ENCODE assay signal across 22 cellular contexts in genomic region chrX:51779306-51779705, GRCh38.
"Had no signal": no experiment of that assay in that cellular context is flagged by ENCODE, and none has a peak within 500 bp of the region (broad histone marks: within the 10 kb centered on the region; RNA-seq: fewer than 3 reads in every experiment).

No MANE protein-coding gene starts in this region.

- H3K4me1 ChIP-seq: esophagus squamous epithelium, gastroesophageal sphincter, psoas muscle, right lobe of liver, testis, tibial nerve, upper lobe of right lung, vagina had no signal

- ATAC-seq: effector memory CD8-positive, alpha-beta T cell; gastroesophageal sphincter; left lobe of liver; mucosa of descending colon; naive thymus-derived CD8-positive, alpha-beta T cell; psoas muscle; right lobe of liver; stimulated activated memory B cell treated with anti-CD40 and anti-IgM and Interleukin-4, amounts not matched to agents 10 μg/mL and 1 μg/mL and 100 μg/mL, for 72 hours; upper lobe of right lung had no signal

- DNase-seq: effector memory CD8-positive, alpha-beta T cell; esophagus squamous epithelium; glutamatergic neuron; kidney glomerular epithelial cell; mammary epithelial cell; mucosa of descending colon; naive thymus-derived CD8-positive, alpha-beta T cell; psoas muscle; retina; right lobe of liver; stimulated activated CD4-positive, alpha-beta T cell treated with anti-CD3 and anti-CD28 coated beads, Interleukin-4, amount 100 ng/mL, for 24 hours; testis; upper lobe of right lung had no signal

- H3K27ac ChIP-seq: esophagus squamous epithelium, gastroesophageal sphincter, neutrophil, psoas muscle, right lobe of liver, testis, tibial nerve, upper lobe of right lung, vagina had no signal

- H3K9me3 Mint-ChIP-seq: dendritic cell treated with granulocyte-macrophage colony-stimulating factor and Interleukin-4, amounts not matched to agents 40 ng/mL and 50 ng/mL, for 4 days; effector memory CD8-positive, alpha-beta T cell; naive thymus-derived CD8-positive, alpha-beta T cell; stimulated activated memory B cell treated with anti-CD40 and anti-IgM and Interleukin-4, amounts not matched to agents 10 μg/mL and 1 μg/mL and 100 μg/mL, for 72 hours; stimulated activated naive CD8-positive, alpha-beta T cell treated with anti-CD3 and anti-CD28 coated beads, Interleukin-15, Interleukin-2, amounts not matched to agents 100 ng/mL and 50 ng/mL, for 24 hours had no signal

- H3K27ac Mint-ChIP-seq: dendritic cell treated with granulocyte-macrophage colony-stimulating factor and Interleukin-4, amounts not matched to agents 40 ng/mL and 50 ng/mL, for 4 days; effector memory CD8-positive, alpha-beta T cell; naive thymus-derived CD8-positive, alpha-beta T cell; stimulated activated memory B cell treated with anti-CD40 and anti-IgM and Interleukin-4, amounts not matched to agents 10 μg/mL and 1 μg/mL and 100 μg/mL, for 72 hours; stimulated activated naive CD8-positive, alpha-beta T cell treated with anti-CD3 and anti-CD28 coated beads, Interleukin-15, Interleukin-2, amounts not matched to agents 100 ng/mL and 50 ng/mL, for 24 hours had no signal

- H3K36me3 Mint-ChIP-seq: naive thymus-derived CD8-positive, alpha-beta T cell; stimulated activated memory B cell treated with anti-CD40 and anti-IgM and Interleukin-4, amounts not matched to agents 10 μg/mL and 1 μg/mL and 100 μg/mL, for 72 hours had no signal

- H3K4me1 Mint-ChIP-seq: naive thymus-derived CD8-positive, alpha-beta T cell; stimulated activated memory B cell treated with anti-CD40 and anti-IgM and Interleukin-4, amounts not matched to agents 10 μg/mL and 1 μg/mL and 100 μg/mL, for 72 hours had no signal

- H3K4me3 ChIP-seq: esophagus squamous epithelium, gastroesophageal sphincter, mucosa of descending colon, psoas muscle, right lobe of liver, testis, tibial nerve, upper lobe of right lung, vagina had no signal

- H3K4me3 Mint-ChIP-seq: dendritic cell treated with granulocyte-macrophage colony-stimulating factor and Interleukin-4, amounts not matched to agents 40 ng/mL and 50 ng/mL, for 4 days; effector memory CD8-positive, alpha-beta T cell; naive thymus-derived CD8-positive, alpha-beta T cell; stimulated activated memory B cell treated with anti-CD40 and anti-IgM and Interleukin-4, amounts not matched to agents 10 μg/mL and 1 μg/mL and 100 μg/mL, for 72 hours; stimulated activated naive CD8-positive, alpha-beta T cell treated with anti-CD3 and anti-CD28 coated beads, Interleukin-15, Interleukin-2, amounts not matched to agents 100 ng/mL and 50 ng/mL, for 24 hours had no signal

- H3K27me3 Mint-ChIP-seq: dendritic cell treated with granulocyte-macrophage colony-stimulating factor and Interleukin-4, amounts not matched to agents 40 ng/mL and 50 ng/mL, for 4 days; stimulated activated memory B cell treated with anti-CD40 and anti-IgM and Interleukin-4, amounts not matched to agents 10 μg/mL and 1 μg/mL and 100 μg/mL, for 72 hours had no signal

- H3K27me3 ChIP-seq: esophagus squamous epithelium, gastroesophageal sphincter, neutrophil, right lobe of liver, testis, upper lobe of right lung, vagina had no signal

- FAIRE-seq: islet of Langerhans had no signal

- H3K9me3 ChIP-seq: esophagus squamous epithelium, gastroesophageal sphincter, mucosa of descending colon, neutrophil, psoas muscle, right lobe of liver, testis, tibial nerve, upper lobe of right lung, vagina had no signal

- H3K36me3 ChIP-seq: esophagus squamous epithelium, gastroesophageal sphincter, neutrophil, right lobe of liver, tibial nerve, upper lobe of right lung, vagina had no signal
